13 cellular contexts compared by ENCODE assay signal in genomic region chr14:35197015-35197414, GRCh38.
DNase-seq lines count a peak whose midpoint lies in the region; ATAC-seq and TF ChIP-seq lines count a peak whose summit lies in the region.
"Had no signal": no experiment of that assay in that cellular context is flagged by ENCODE, and none has a peak within 500 bp of the region (broad histone marks: within the 10 kb centered on the region; RNA-seq: fewer than 3 reads in every experiment).

No MANE protein-coding gene starts in this region.

- H3K4me2 ChIP-seq in hepatocyte (no peak overlapping the region), neural progenitor cell (no peak overlapping the region)

- no peak overlapping the region for H3K4me3 ChIP-seq in hepatocyte
- H3K4me3 ChIP-seq in neural progenitor cell: no peak overlapping the region
- no peak overlapping the region for H3K4me3 ChIP-seq in colonic mucosa
- H3K4me3 ChIP-seq: upper lobe of right lung had no signal

- peaks cover 18% of the 10 kb centered on the region for H3K4me1 Mint-ChIP-seq in HFFc6 (ENCODE audit: low read depth)
- no peaks in the 10 kb centered on the region for H3K4me1 Mint-ChIP-seq in neural progenitor cell

- H3K9me3 Mint-ChIP-seq in HFFc6 (no peaks in the 10 kb centered on the region), neural progenitor cell (no peaks in the 10 kb centered on the region)

- ATAC-seq in Right ventricle myocardium inferior: no peak

- 48% methylated on average over 1 of the region's 1 CpG for WGBS in hepatocyte (ENCODE audit: low lambda C conversion rate, missing lambda C conversion rate)

- H3K9me3 ChIP-seq in hepatocyte (ENCODE audit: low read depth) (no peaks in the 10 kb centered on the region), neural progenitor cell (ENCODE audit: low read depth) (no peaks in the 10 kb centered on the region), colonic mucosa (no peaks in the 10 kb centered on the region)
- H3K9me3 ChIP-seq: upper lobe of right lung had no signal

- no peaks in the 10 kb centered on the region for H3F3A ChIP-seq in neural progenitor cell (ENCODE audit: low read depth)

- H3K36me3 Mint-ChIP-seq in HFFc6 (ENCODE audit: low read depth): peaks cover 15% of the 10 kb centered on the region
- H3K36me3 Mint-ChIP-seq in neural progenitor cell: no peaks in the 10 kb centered on the region

- H3K4me1 ChIP-seq in hepatocyte (ENCODE audit: insufficient read depth) (no peaks in the 10 kb centered on the region), neural progenitor cell (no peaks in the 10 kb centered on the region), colonic mucosa (no peaks in the 10 kb centered on the region)

- H3K27me3 Mint-ChIP-seq in HFFc6 (ENCODE audit: insufficient read depth) (no peaks in the 10 kb centered on the region), neural progenitor cell (ENCODE audit: insufficient read depth, low read depth) (no peaks in the 10 kb centered on the region)

- peak; percentile 22 for DNase-seq in CD1c-positive myeloid dendritic cell (ENCODE audit: extremely low spot score)
- DNase-seq in HFFc6: peak; percentile 42
- DNase-seq in amniotic epithelial cell (ENCODE audit: low read depth): peak; percentile 60
- DNase-seq in hepatocyte (ENCODE audit: low spot score): no peak
- DNase-seq in neural progenitor cell (ENCODE audit: low spot score): no peak
- no peak for DNase-seq in H4 (ENCODE audit: low spot score)
- no peak for DNase-seq in colonic mucosa
- no peak for DNase-seq in Right ventricle myocardium inferior (ENCODE audit: missing footprints)
- DNase-seq: activated naive CD4-positive, alpha-beta T cell treated with Interleukin-2 at 50 U/mL for 16 hours; left cardiac atrium; NCI-H1048; upper lobe of right lung had no signal

- no peaks in the 10 kb centered on the region for H3K9me2 ChIP-seq in hepatocyte (replicated peaks; ENCODE audit: insufficient read depth)

- H3K4me3 Mint-ChIP-seq in HFFc6 (no peak overlapping the region), neural progenitor cell (no peak overlapping the region)

- H3K27ac Mint-ChIP-seq in HFFc6 (peak overlapping the region; percentile 48), neural progenitor cell (no peak overlapping the region)

- H4K20me1 ChIP-seq in hepatocyte (ENCODE audit: insufficient read depth, poor library complexity, severe bottlenecking) (no peaks in the 10 kb centered on the region), neural progenitor cell (ENCODE audit: low read depth) (no peaks in the 10 kb centered on the region)

- H3K27me3 ChIP-seq in hepatocyte (no peaks in the 10 kb centered on the region), neural progenitor cell (no peaks in the 10 kb centered on the region), colonic mucosa (no peaks in the 10 kb centered on the region)
- H3K27me3 ChIP-seq: upper lobe of right lung had no signal

- TF ChIP-seq CTCF in HFFc6 (IDR thresholded peaks at IDR 0.05): no peak
- TF ChIP-seq CTCF in hepatocyte (IDR thresholded peaks at IDR 0.05; ENCODE audit: poor library complexity): no peak
- no peak for TF ChIP-seq CTCF in neural progenitor cell (IDR thresholded peaks at IDR 0.05)
- TF ChIP-seq CTCF in colonic mucosa (IDR thresholded peaks at IDR 0.05): no peak

- intact Hi-C loops in colonic mucosa (cut with DNase I) (no loop called here), Right ventricle myocardium inferior (cut with DNase I) (no loop called here)

- H3K36me3 ChIP-seq in hepatocyte (replicated peaks; ENCODE audit: insufficient read depth, low read depth) (no peaks in the 10 kb centered on the region), neural progenitor cell (no peaks in the 10 kb centered on the region), colonic mucosa (no peaks in the 10 kb centered on the region)
- H3K36me3 ChIP-seq: upper lobe of right lung had no signal

- H2AFZ ChIP-seq in hepatocyte: no peak overlapping the region
- no peak overlapping the region for H2AFZ ChIP-seq in neural progenitor cell (replicated peaks)
- H2AFZ ChIP-seq: parathyroid adenoma had no signal

- H3K79me2 ChIP-seq in hepatocyte: no peaks in the 10 kb centered on the region
- no peaks in the 10 kb centered on the region for H3K79me2 ChIP-seq in neural progenitor cell (ENCODE audit: low read depth)
- H3K79me2 ChIP-seq: parathyroid adenoma had no signal

- H3K27ac ChIP-seq in hepatocyte (peak overlapping the region; percentile 33), neural progenitor cell (no peak overlapping the region), colonic mucosa (no peak overlapping the region)
- H3K27ac ChIP-seq: parathyroid adenoma, upper lobe of right lung had no signal

- no peak overlapping the region for H3K9ac ChIP-seq in neural progenitor cell
- no peak overlapping the region for H3K9ac ChIP-seq in colonic mucosa (ENCODE audit: low read depth in 2 of 2, low read length in 2 of 2)
- H3K9ac ChIP-seq: parathyroid adenoma had no signal

Comparison
In these comparisons a context has a peak if more than half of its experiments do, and no peak if none do; other contexts are left out.
1. DNase-seq: peak in CD1c-positive myeloid dendritic cell (single experiment), HFFc6 (single experiment) and amniotic epithelial cell (single experiment); none in hepatocyte (single experiment), neural progenitor cell (single experiment), H4 (single experiment), colonic mucosa (single experiment) and Right ventricle myocardium inferior (single experiment).